Comparison of ENCODE assay signal across 8 cellular contexts in the genomic region with DNA sequence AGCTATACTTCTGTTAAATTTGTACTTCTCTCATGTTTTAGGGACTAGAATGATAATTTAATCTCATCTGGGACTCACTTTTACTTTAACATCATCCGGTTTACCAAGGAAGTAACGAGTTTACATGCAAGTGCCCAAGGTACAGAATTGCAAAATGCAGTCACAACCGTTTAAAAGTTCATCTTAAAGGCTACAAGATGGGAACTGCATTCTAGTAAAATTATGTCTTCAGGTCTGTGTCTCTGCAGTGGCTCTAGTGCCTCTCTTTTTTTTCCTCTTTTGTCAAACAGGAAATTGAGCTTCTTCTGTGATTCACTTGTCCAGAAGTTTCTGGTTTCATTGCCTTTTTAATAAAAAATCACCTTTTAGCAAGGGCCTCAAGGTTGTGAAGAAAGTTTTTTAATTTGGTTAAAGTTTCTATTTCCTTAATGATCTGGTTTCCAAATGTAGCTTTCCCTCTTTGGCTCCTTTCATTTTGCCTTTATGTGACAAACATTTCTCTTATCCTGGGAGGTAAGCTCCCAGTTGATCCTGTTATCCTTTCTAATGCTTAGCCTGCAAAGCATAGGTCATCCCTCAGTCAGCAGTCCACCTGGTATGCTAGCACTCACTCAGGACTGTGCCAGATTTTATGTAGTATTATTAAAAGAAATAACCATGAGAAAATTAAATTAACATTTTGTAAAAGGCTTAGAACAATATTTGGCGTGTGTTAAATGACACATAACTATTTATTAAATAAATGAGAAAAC. TPM values are rescaled to one million over a fixed set of nuclear protein-coding genes. Genes with fewer than 3 reads are reported as not detected.
A peak's percentile ranks its signal among the peaks of the same experiment; 100 is the strongest.
DNase-seq lines count a peak whose midpoint lies in the region; ATAC-seq and TF ChIP-seq lines count a peak whose summit lies in the region.

No MANE protein-coding gene starts in this region.

- no peak for ATAC-seq in activated naive CD8-positive, alpha-beta T cell treated with anti-CD3 and anti-CD28 coated beads, Interleukin-2, amount 10 ng/mL, durations not matched to agents 7 days and 5 days (ENCODE audit: low read depth)
- ATAC-seq in left lung (no peak), upper lobe of left lung (ENCODE audit: low FRiP score in 2 of 2) (no peak), HG02981 (IDR thresholded peaks at IDR 0.05; ENCODE audit: unreplicated experiment) (no peak), HG03342 (IDR thresholded peaks at IDR 0.05; ENCODE audit: unreplicated experiment) (no peak)

- H3K4me3 ChIP-seq in ACC112 (ENCODE audit: low read depth, low read length) (peak overlapping the region; percentile 82), HL-60 (replicated peaks; ENCODE audit: insufficient read depth, low read length) (peak overlapping the region; percentile 75), left lung (peak overlapping the region; percentile 88 to 93), upper lobe of left lung (peak overlapping the region; percentile 52 to 97 (median 92))

- DNase-seq in HL-60 (ENCODE audit: low read depth in 1 of 2, low spot score in 1 of 2): peak in 1 of 2 experiments; percentile 40
- no peak for DNase-seq in activated naive CD8-positive, alpha-beta T cell treated with anti-CD3 and anti-CD28 coated beads, Interleukin-2, amount 10 ng/mL, durations not matched to agents 7 days and 5 days
- DNase-seq in left lung: no peak
- no peak for DNase-seq in upper lobe of left lung
- no peak for DNase-seq in posterior cingulate gyrus

- POLR2A ChIA-PET in activated naive CD8-positive, alpha-beta T cell treated with anti-CD3 and anti-CD28 coated beads, Interleukin-2, amount 10 ng/mL, durations not matched to agents 7 days and 5 days (lab: Charles Lee): interaction anchor here (0.7 to 4.0 kb wide), 8 partner anchors 9 to 793 kb away, joined by 3 to 37 read pairs (median 10); no protein-coding TSS in a partner anchor

- H3K79me2 ChIP-seq in ACC112 (ENCODE audit: control insufficient read depth, insufficient read depth, low read length, unreplicated experiment): peaks cover 70% of the 10 kb centered on the region

- H3K9me3 Mint-ChIP-seq in activated naive CD8-positive, alpha-beta T cell treated with anti-CD3 and anti-CD28 coated beads, Interleukin-2, amount 10 ng/mL, durations not matched to agents 7 days and 5 days: no peaks in the 10 kb centered on the region

- WGBS in upper lobe of left lung, 2 donors: 17% methylated on average over 4 of the region's 4 CpGs

- no peaks in the 10 kb centered on the region for H3K9me3 ChIP-seq in left lung
- H3K9me3 ChIP-seq in upper lobe of left lung: no peaks in the 10 kb centered on the region

- no peak for TF ChIP-seq EP300 in upper lobe of left lung (IDR thresholded peaks at IDR 0.05)

- H3K27ac ChIP-seq in ACC112 (ENCODE audit: low read depth, low read length) (peak overlapping the region; percentile 70), HL-60 (replicated peaks) (peak overlapping the region; percentile 85), left lung (peak overlapping the region; percentile 98 to 99), upper lobe of left lung (peak overlapping the region; percentile 93 to 98 (median 96))

- H3K4me1 ChIP-seq in ACC112 (ENCODE audit: control insufficient read depth, insufficient read depth, low read length, unreplicated experiment) (peaks cover 37% of the 10 kb centered on the region), left lung (peaks cover 14 to 67% of the 10 kb centered on the region in 2 donors), upper lobe of left lung (peaks cover 34 to 60% (median 55%) of the 10 kb centered on the region in 4 donors)

- H3K27me3 ChIP-seq in ACC112 (ENCODE audit: insufficient read depth, low read length) (no peaks in the 10 kb centered on the region), HL-60 (ENCODE audit: insufficient read depth, poor library complexity, severe bottlenecking) (no peaks in the 10 kb centered on the region), left lung (no peaks in the 10 kb centered on the region), upper lobe of left lung (no peaks in the 10 kb centered on the region)

- H3K36me3 ChIP-seq in ACC112 (ENCODE audit: insufficient read depth, low read length): peaks cover 3% of the 10 kb centered on the region; the same call in 1 of the 2 replicates
- no peaks in the 10 kb centered on the region for H3K36me3 ChIP-seq in left lung
- no peaks in the 10 kb centered on the region for H3K36me3 ChIP-seq in upper lobe of left lung

- no peak for TF ChIP-seq CTCF in HL-60 (IDR thresholded peaks at IDR 0.05; ENCODE audit: insufficient read depth, low read length)
- no peak for TF ChIP-seq CTCF in left lung (IDR thresholded peaks at IDR 0.05)
- TF ChIP-seq CTCF in upper lobe of left lung (IDR thresholded peaks at IDR 0.05): no peak

- peak overlapping the region; percentile 100 for H3K27ac Mint-ChIP-seq in activated naive CD8-positive, alpha-beta T cell treated with anti-CD3 and anti-CD28 coated beads, Interleukin-2, amount 10 ng/mL, durations not matched to agents 7 days and 5 days

- peak overlapping the region; percentile 100 for H3K4me3 Mint-ChIP-seq in activated naive CD8-positive, alpha-beta T cell treated with anti-CD3 and anti-CD28 coated beads, Interleukin-2, amount 10 ng/mL, durations not matched to agents 7 days and 5 days

- no peak for TF ChIP-seq POLR2A in upper lobe of left lung (IDR thresholded peaks at IDR 0.05)

- no peaks in the 10 kb centered on the region for H3K27me3 Mint-ChIP-seq in activated naive CD8-positive, alpha-beta T cell treated with anti-CD3 and anti-CD28 coated beads, Interleukin-2, amount 10 ng/mL, durations not matched to agents 7 days and 5 days

- H3K4me1 Mint-ChIP-seq in activated naive CD8-positive, alpha-beta T cell treated with anti-CD3 and anti-CD28 coated beads, Interleukin-2, amount 10 ng/mL, durations not matched to agents 7 days and 5 days: peaks cover 41% of the 10 kb centered on the region

- H3K36me3 Mint-ChIP-seq in activated naive CD8-positive, alpha-beta T cell treated with anti-CD3 and anti-CD28 coated beads, Interleukin-2, amount 10 ng/mL, durations not matched to agents 7 days and 5 days: peaks cover 20% of the 10 kb centered on the region

- H2AFZ ChIP-seq in ACC112 (ENCODE audit: low read length, unreplicated experiment): no peak overlapping the region

- intact Hi-C loops in left lung (cut with DNase I) (no loop called here), posterior cingulate gyrus (cut with DNase I) (no loop called here)

RNA-seq across cellular contexts. Expression of a gene that starts 2.4 kb away (rescaled TPM):
- 100 to 1,000 TPM; 175 to 187 TPM for total RNA-seq in activated naive CD8-positive, alpha-beta T cell treated with anti-CD3 and anti-CD28 coated beads, Interleukin-2, amount 10 ng/mL, durations not matched to agents 7 days and 5 days
- 100 to 1,000 TPM; 192 to 346 TPM for total RNA-seq in left lung
- 100 to 1,000 TPM; 126 to 401 (median 189) TPM for total RNA-seq in upper lobe of left lung
